ENCODE assay signal across 1 cellular context in the genomic region with DNA sequence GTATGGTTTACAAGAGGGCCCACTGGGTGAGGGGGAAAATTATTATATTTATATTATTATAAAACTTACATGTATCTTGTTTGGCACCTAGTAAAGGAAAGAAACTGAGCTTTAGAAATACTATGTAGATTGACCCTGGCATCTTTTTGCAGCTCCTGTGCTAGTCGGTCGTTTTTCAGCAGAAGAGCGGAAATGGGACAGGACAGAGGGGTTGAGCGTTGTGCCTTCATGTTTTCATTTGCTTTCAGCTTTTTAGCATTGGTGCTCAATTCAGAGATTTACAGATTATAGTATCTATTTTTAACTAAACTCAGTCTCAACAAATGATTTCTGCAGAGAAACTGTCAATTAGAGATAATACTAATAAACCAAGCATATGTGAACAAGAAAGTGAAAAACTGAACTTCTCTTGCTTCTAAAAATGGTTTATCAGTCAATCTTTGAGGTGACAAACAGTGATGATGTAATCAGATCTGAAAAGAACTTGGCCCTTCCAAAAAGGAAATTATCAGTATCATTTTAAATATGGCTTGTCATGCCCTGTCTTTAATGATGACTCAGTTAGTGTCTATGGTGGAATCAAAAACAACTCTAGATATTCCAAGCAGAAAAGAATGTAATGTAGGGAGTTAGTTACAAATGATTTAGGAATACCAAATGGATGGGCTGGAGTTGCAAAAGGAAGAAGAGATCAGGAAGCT.
TF ChIP-seq lines count a peak whose summit lies in the region.

No MANE protein-coding gene starts in this region.

TF ChIP-seq in HCT116, 20 proteins besides CTCF, POLR2A, EP300 and RAD21:
- TF ChIP-seq, protein P1, sequence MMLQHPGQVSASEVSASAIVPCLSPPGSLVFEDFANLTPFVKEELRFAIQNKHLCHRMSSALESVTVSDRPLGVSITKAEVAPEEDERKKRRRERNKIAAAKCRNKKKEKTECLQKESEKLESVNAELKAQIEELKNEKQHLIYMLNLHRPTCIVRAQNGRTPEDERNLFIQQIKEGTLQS (IDR thresholded peaks at IDR 0.05): 0 out of 2 replicates have a peak, but pooled peaks have one; percentile 31
- TF ChIP-seq SRF (IDR thresholded peaks at IDR 0.05; ENCODE audit: low read depth) (no peak), FOSL1 (IDR thresholded peaks at IDR 0.05; ENCODE audit: low read depth) (0 out of 2 replicates have a peak, but pooled peaks have one; percentile 6)
